ENCODE assay signal across 8 cellular contexts in genomic region chr14:54487771-54488170, GRCh38.
DNase-seq lines count a peak whose midpoint lies in the region; ATAC-seq lines count a peak whose summit lies in the region.

No MANE protein-coding gene starts in this region.

- H3K27me3 Mint-ChIP-seq in T-helper 1 cell treated with Interleukin-12 subunit alpha and Interleukin-12 subunit beta and Interleukin-4 antibody, amounts not matched to agents 30 μg/mL and 1 μg/mL, for 36 hours (ENCODE audit: low read depth) = no peaks in the 10 kb centered on the region

- H3K9ac ChIP-seq in duodenal mucosa (ENCODE audit: low read depth in 1 of 2, low read length in 2 of 2) (peak overlapping the region; percentile 85 to 99), muscle layer of colon (ENCODE audit: low read length) (peak overlapping the region; percentile 98)

- H3K4me3 ChIP-seq in duodenal mucosa (ENCODE audit: low read depth in 1 of 2, low read length in 2 of 2) (peak overlapping the region; percentile 88 to 95), muscle layer of colon (ENCODE audit: low read depth in 1 of 2, low read length in 2 of 2) (peak overlapping the region; percentile 82 to 96)

- H3K27ac ChIP-seq in duodenal mucosa (ENCODE audit: low read depth, low read length) = peak overlapping the region; percentile 90
- H3K27ac ChIP-seq in muscle layer of colon (ENCODE audit: low read depth, low read length) = peak overlapping the region; percentile 95

- ATAC-seq in HG03378 (IDR thresholded peaks at IDR 0.05; ENCODE audit: unreplicated experiment) = no peak

- H3K9me3 ChIP-seq in duodenal mucosa (ENCODE audit: control insufficient read depth in 1 of 2, low read length in 2 of 2) (no peaks in the 10 kb centered on the region), muscle layer of colon (ENCODE audit: low read length) (no peaks in the 10 kb centered on the region)

- H3K27me3 ChIP-seq in duodenal mucosa (ENCODE audit: control insufficient read depth in 1 of 2, insufficient read depth in 2 of 2, low read length in 2 of 2) (no peaks in the 10 kb centered on the region), muscle layer of colon (ENCODE audit: control insufficient read depth in 1 of 2, insufficient read depth in 2 of 2, low read length in 2 of 2) (no peaks in the 10 kb centered on the region)

- peaks cover 54% of the 10 kb centered on the region for H3K4me1 Mint-ChIP-seq in T-helper 1 cell treated with Interleukin-12 subunit alpha and Interleukin-12 subunit beta and Interleukin-4 antibody, amounts not matched to agents 30 μg/mL and 1 μg/mL, for 36 hours (ENCODE audit: low read depth)

- H3K36me3 Mint-ChIP-seq in T-helper 1 cell treated with Interleukin-12 subunit alpha and Interleukin-12 subunit beta and Interleukin-4 antibody, amounts not matched to agents 30 μg/mL and 1 μg/mL, for 36 hours (ENCODE audit: low read depth) = peaks cover 16% of the 10 kb centered on the region

- no peaks in the 10 kb centered on the region for H3K9me3 Mint-ChIP-seq in T-helper 1 cell treated with Interleukin-12 subunit alpha and Interleukin-12 subunit beta and Interleukin-4 antibody, amounts not matched to agents 30 μg/mL and 1 μg/mL, for 36 hours

- DNase-seq in T-helper 1 cell = no peak
- DNase-seq in OCI-M1 (lab: John Stamatoyannopoulos, UW) = peak; percentile 20
- DNase-seq in ecto neural progenitor cell (ENCODE audit: low spot score) = no peak
- DNase-seq in GM19238 (ENCODE audit: insufficient read length, low spot score) = no peak

- H3K4me3 Mint-ChIP-seq in T-helper 1 cell treated with Interleukin-12 subunit alpha and Interleukin-12 subunit beta and Interleukin-4 antibody, amounts not matched to agents 30 μg/mL and 1 μg/mL, for 36 hours = peak overlapping the region; percentile 91

- H3K4me1 ChIP-seq in duodenal mucosa (ENCODE audit: control insufficient read depth in 1 of 2, insufficient read depth in 2 of 2, low read length in 2 of 2) = peaks cover 34 to 35% of the 10 kb centered on the region in 2 donors
- peaks cover 27% of the 10 kb centered on the region for H3K4me1 ChIP-seq in muscle layer of colon (ENCODE audit: insufficient read depth, low read length)

- peaks cover 0 to under 1% of the 10 kb centered on the region in 2 donors for H3K36me3 ChIP-seq in duodenal mucosa (ENCODE audit: control insufficient read depth in 1 of 2, insufficient read depth in 2 of 2, low read length in 2 of 2)
- peaks cover 5% of the 10 kb centered on the region for H3K36me3 ChIP-seq in muscle layer of colon (ENCODE audit: insufficient read depth, low read length)

- peak overlapping the region; percentile 87 for H3K27ac Mint-ChIP-seq in T-helper 1 cell treated with Interleukin-12 subunit alpha and Interleukin-12 subunit beta and Interleukin-4 antibody, amounts not matched to agents 30 μg/mL and 1 μg/mL, for 36 hours
